Comparison of ENCODE assay signal across 1 cellular context in genomic region chr5:96871022-96871388, GRCh38.
TF ChIP-seq lines count a peak whose summit lies in the region.

No MANE protein-coding gene starts in this region.

TF ChIP-seq in IMR-90, 13 proteins besides CTCF, POLR2A, EP300 and RAD21:
- TF ChIP-seq MAFK (IDR thresholded peaks at IDR 0.05; ENCODE audit: low read depth, low read length) (no peak), MXI1 (IDR thresholded peaks at IDR 0.05; ENCODE audit: borderline replicate concordance, low read depth, low read length) (no peak), USF2 (IDR thresholded peaks at IDR 0.05; ENCODE audit: low read depth, low read length) (no peak), MAZ (IDR thresholded peaks at IDR 0.05; ENCODE audit: borderline replicate concordance, low read depth, low read length) (no peak), CHD1 (IDR thresholded peaks at IDR 0.05; ENCODE audit: low read depth, low read length) (no peak), RFX5 (IDR thresholded peaks at IDR 0.05; ENCODE audit: low read depth, low read length) (no peak), RCOR1 (IDR thresholded peaks at IDR 0.05; ENCODE audit: insufficient replicate concordance, low read length) (no peak), ELK1 (IDR thresholded peaks at IDR 0.05; ENCODE audit: borderline replicate concordance, low read depth, low read length) (no peak), CEBPB (IDR thresholded peaks at IDR 0.05; ENCODE audit: low read depth, low read length) (no peak), NFE2L2 (IDR thresholded peaks at IDR 0.05; ENCODE audit: low read depth, low read length) (no peak), BHLHE40 (IDR thresholded peaks at IDR 0.05; ENCODE audit: low read depth, low read length) (no peak)
